ENCODE assay signal across 8 cellular contexts in genomic region chr7:26153823-26154783, GRCh38. TPM values are rescaled to one million over a fixed set of nuclear protein-coding genes. Genes with fewer than 3 reads are reported as not detected.
DNase-seq lines count a peak whose midpoint lies in the region; ATAC-seq, FAIRE-seq and TF ChIP-seq lines count a peak whose summit lies in the region.

No MANE protein-coding gene starts in this region.

- no peak for DNase-seq in GM12891 (ENCODE audit: insufficient read length, low spot score)
- DNase-seq in RCC 7860 (ENCODE audit: low spot score) = peak; percentile 71
- peak; percentile 86 for DNase-seq in dermis blood vessel endothelial cell
- DNase-seq in nephron progenitor cell = no peak
- DNase-seq in NOMO-1 treated with dmso at 0.1 percent for 144 hours (lab: John Stamatoyannopoulos, UW; ENCODE audit: unreplicated experiment) = no peak
- no peak for DNase-seq in NOMO-1 (lab: John Stamatoyannopoulos, UW; ENCODE audit: unreplicated experiment in 2 of 2)
- no peak for DNase-seq in DMS79 treated with DMSO at 0.1 percent for 48 hours (lab: John Stamatoyannopoulos, UW)

- TF ChIP-seq CTCF in nephron progenitor cell (IDR thresholded peaks at IDR 0.05) = no peak

- no peaks in the 10 kb centered on the region for H3K36me3 Mint-ChIP-seq in nephron progenitor cell (ENCODE audit: low read depth)

- H3K4me3 Mint-ChIP-seq in nephron progenitor cell = peak overlapping the region; percentile 85

- no peak overlapping the region for H3K27ac Mint-ChIP-seq in nephron progenitor cell

- FAIRE-seq in GM12891 (lab: Jason Lieb, UNC) (no peak), RCC 7860 (lab: Jason Lieb, UNC) (peak; percentile 32)

- TF ChIP-seq POLR2A in GM12891 (IDR thresholded peaks at IDR 0.05; ENCODE audit: low read depth, low read length) = peak; percentile 21; the same call in 1 of the 2 replicates

- H3K9me3 Mint-ChIP-seq in nephron progenitor cell = peaks cover 7% of the 10 kb centered on the region

- H3K27me3 Mint-ChIP-seq in nephron progenitor cell (ENCODE audit: low read depth, poor library complexity) = peaks cover 58% of the 10 kb centered on the region

- H3K4me1 Mint-ChIP-seq in nephron progenitor cell = peaks cover 25% of the 10 kb centered on the region

- ATAC-seq in GM21381 (IDR thresholded peaks at IDR 0.05; ENCODE audit: unreplicated experiment) = no peak

TF ChIP-seq in GM12891, 5 proteins besides CTCF, POLR2A, EP300 and RAD21:
- TF ChIP-seq POU2F2 (IDR thresholded peaks at IDR 0.05; ENCODE audit: low read depth, low read length) (no peak), SPI1 (IDR thresholded peaks at IDR 0.05; ENCODE audit: low read depth, low read length) (peak; percentile 30; the same call in 1 of the 2 replicates)

RNA-seq across cellular contexts. Expression of gene NFE2L3, which starts 2.1 kb away (rescaled TPM):
- 7.2 TPM for polyA plus RNA-seq in GM12891 (2012; ENCODE audit: low read depth, missing spikeins)
- total RNA-seq in dermis blood vessel endothelial cell = 33.4 and 38.6 TPM in 2 replicates

RNA-seq across cellular contexts. Expression of gene HNRNPA2B1, which starts 46.4 kb away (rescaled TPM):
- 848 TPM for polyA plus RNA-seq in GM12891 (2012; ENCODE audit: low read depth, missing spikeins)
- 105 and 187 TPM in 2 replicates for total RNA-seq in dermis blood vessel endothelial cell

RNA-seq across cellular contexts. Expression of gene CBX3, which starts 47.4 kb away (rescaled TPM):
- 172 TPM for polyA plus RNA-seq in GM12891 (2012; ENCODE audit: low read depth, missing spikeins)
- 154 and 176 TPM in 2 replicates for total RNA-seq in dermis blood vessel endothelial cell

Comparison
In these comparisons a context has a peak if more than half of its experiments do, and no peak if none do; other contexts are left out.
1. DNase-seq: peak in RCC 7860 (single experiment) and dermis blood vessel endothelial cell (single experiment); none in GM12891 (single experiment), nephron progenitor cell (single experiment), NOMO-1 treated with dmso at 0.1 percent for 144 hours (single experiment), NOMO-1 (0 of 2) and DMS79 treated with DMSO at 0.1 percent for 48 hours (single experiment).